ENCODE assay signal across 21 cellular contexts in genomic region chr5:58191451-58191850, GRCh38.
DNase-seq lines count a peak whose midpoint lies in the region; TF ChIP-seq lines count a peak whose summit lies in the region.
"Had no signal": no experiment of that assay in that cellular context is flagged by ENCODE, and none has a peak within 500 bp of the region (broad histone marks: within the 10 kb centered on the region; RNA-seq: fewer than 3 reads in every experiment).

No MANE protein-coding gene starts in this region.

- no peak overlapping the region for H3K27ac ChIP-seq in mammary epithelial cell (ENCODE audit: insufficient read depth, low read depth, low read length)
- no peak overlapping the region for H3K27ac ChIP-seq in SK-N-MC
- peak overlapping the region in 2 of 4 donors; percentile 40 to 69 for H3K27ac ChIP-seq in tibial nerve
- H3K27ac ChIP-seq: 22Rv1, GM23248, HL-60, SJCRH30 had no signal

- POLR2A ChIA-PET in MCF 10A (lab: Yijun Ruan, JAX), result interaction anchor here (0.7 to 0.8 kb wide), 3 partner anchors 123 to 267 kb away, joined by 3 read pairs; no protein-coding TSS in a partner anchor

- H3K36me3 Mint-ChIP-seq in MCF 10A (ENCODE audit: insufficient read depth, unreplicated experiment), result no peaks in the 10 kb centered on the region
- no peaks in the 10 kb centered on the region for H3K36me3 Mint-ChIP-seq in nephron (ENCODE audit: low read depth)
- no peaks in the 10 kb centered on the region for H3K36me3 Mint-ChIP-seq in Calu3 (ENCODE audit: insufficient read depth, unreplicated experiment)

- no peaks in the 10 kb centered on the region for H3K79me2 ChIP-seq in mammary epithelial cell (ENCODE audit: insufficient read depth, low read length)

- H4K20me1 ChIP-seq in mammary epithelial cell (ENCODE audit: insufficient read depth, low read length), result no peaks in the 10 kb centered on the region

- H3K4me3 ChIP-seq in mammary epithelial cell (replicated peaks in 1 of 3; ENCODE audit: insufficient read depth in 1 of 3, low read depth in 2 of 3, low read length in 3 of 3) (no peak overlapping the region), SK-N-MC (peak overlapping the region; percentile 37; the same call in 1 of the 2 replicates), tibial nerve (no peak overlapping the region)
- H3K4me3 ChIP-seq: GM23248, SJCRH30 had no signal

- H3K4me3 Mint-ChIP-seq in MCF 10A (ENCODE audit: unreplicated experiment), result no peak overlapping the region
- H3K4me3 Mint-ChIP-seq in nephron, result no peak overlapping the region
- H3K4me3 Mint-ChIP-seq in Calu3 (ENCODE audit: low read depth, unreplicated experiment), result no peak overlapping the region
- H3K4me3 Mint-ChIP-seq: B cell had no signal

- H3K27me3 Mint-ChIP-seq in MCF 10A (ENCODE audit: insufficient read depth, unreplicated experiment) (no peaks in the 10 kb centered on the region), nephron (ENCODE audit: low read depth) (no peaks in the 10 kb centered on the region), Calu3 (ENCODE audit: unreplicated experiment) (no peaks in the 10 kb centered on the region)

- H3K4me2 ChIP-seq in mammary epithelial cell (ENCODE audit: insufficient read depth, low read depth, low read length), result no peak overlapping the region

- H3K4me1 Mint-ChIP-seq in MCF 10A (ENCODE audit: insufficient read depth, unreplicated experiment), result peaks cover 5% of the 10 kb centered on the region
- peaks cover 22% of the 10 kb centered on the region for H3K4me1 Mint-ChIP-seq in nephron
- peaks cover 16% of the 10 kb centered on the region for H3K4me1 Mint-ChIP-seq in Calu3 (ENCODE audit: low read depth, unreplicated experiment)
- H3K4me1 Mint-ChIP-seq: B cell had no signal

- no peaks in the 10 kb centered on the region for H3K9me3 ChIP-seq in mammary epithelial cell (replicated peaks; ENCODE audit: insufficient read depth, low read length)
- H3K9me3 ChIP-seq in SK-N-MC (ENCODE audit: low read depth, low read length), result no peaks in the 10 kb centered on the region
- peaks cover 0 to 6% (median 0%) of the 10 kb centered on the region in 4 donors for H3K9me3 ChIP-seq in tibial nerve
- H3K9me3 ChIP-seq: SJCRH30 had no signal

- TF ChIP-seq POLR2A in tibial nerve (IDR thresholded peaks at IDR 0.05), result no peak

- H3K36me3 ChIP-seq in mammary epithelial cell (ENCODE audit: insufficient read depth, low read length), result no peaks in the 10 kb centered on the region
- no peaks in the 10 kb centered on the region for H3K36me3 ChIP-seq in SK-N-MC (ENCODE audit: insufficient read depth, low read length)
- no peaks in the 10 kb centered on the region for H3K36me3 ChIP-seq in tibial nerve
- H3K36me3 ChIP-seq: SJCRH30 had no signal

- H3K27ac Mint-ChIP-seq in MCF 10A (ENCODE audit: low read depth, unreplicated experiment) (no peak overlapping the region), nephron (peak overlapping the region in 2 of 3 experiments; percentile 44 to 58), Calu3 (ENCODE audit: unreplicated experiment) (no peak overlapping the region)
- H3K27ac Mint-ChIP-seq: B cell had no signal

- intact Hi-C loops in mammary epithelial cell (cut with micrococcal nuclease) (no loop called here), MCF 10A (cut with micrococcal nuclease) (no loop called here), Calu3 (cut with micrococcal nuclease; ENCODE audit: unreplicated experiment) (no loop called here)

- CTCF ChIA-PET in mammary epithelial cell (lab: Charles Lee; ENCODE audit: low non-redundant PET), result no interaction called here
- CTCF ChIA-PET in MCF 10A (lab: Yijun Ruan, JAX), result no interaction called here
- CTCF ChIA-PET in Calu3 (lab: Charles Lee), result interaction anchor here (0.7 kb wide), 1 partner anchor 47 kb away, joined by 5 read pairs; no protein-coding TSS in a partner anchor

- BruUV-seq in mammary epithelial cell (replicated peaks; lab: Mats Ljungman, UMichigan) (no TSS peak), MCF 10A (replicated peaks; lab: Mats Ljungman, UMichigan) (no TSS peak), Calu3 (replicated peaks; lab: Mats Ljungman, UMichigan) (no TSS peak)

- H3K27me3 ChIP-seq in mammary epithelial cell (ENCODE audit: insufficient read depth, low read length) (no peaks in the 10 kb centered on the region), tibial nerve (no peaks in the 10 kb centered on the region)
- H3K27me3 ChIP-seq: SJCRH30 had no signal

- no peaks in the 10 kb centered on the region for H3K9me3 Mint-ChIP-seq in MCF 10A (ENCODE audit: unreplicated experiment)
- peaks cover 6% of the 10 kb centered on the region for H3K9me3 Mint-ChIP-seq in nephron
- H3K9me3 Mint-ChIP-seq in Calu3 (ENCODE audit: low read depth, unreplicated experiment), result peaks cover 3% of the 10 kb centered on the region

- in situ Hi-C loops in mammary epithelial cell (cut with MboI; ENCODE audit: low sequenced_read_pairs in 2 of 2), result no loop called here

- peak in 1 of 2 donors; percentile 33 for TF ChIP-seq EP300 in tibial nerve (IDR thresholded peaks at IDR 0.05)

- WGBS in mammary epithelial cell (ENCODE audit: low coverage, missing lambda C conversion rate), result 0% methylated on average over 1 of the region's 1 CpG
- 46 to 49% methylated on average over 1 of the region's 1 CpG for WGBS in tibial nerve, 2 donors

- H3K9ac ChIP-seq in mammary epithelial cell (ENCODE audit: insufficient read depth, low read length), result no peak overlapping the region
- no peak overlapping the region for H3K9ac ChIP-seq in SK-N-MC (ENCODE audit: insufficient read length)
- H3K9ac ChIP-seq: GM23248 had no signal

- H3K4me1 ChIP-seq in mammary epithelial cell (ENCODE audit: insufficient read depth, low read length) (peaks cover 21% of the 10 kb centered on the region), tibial nerve (peaks cover 0 to 40% (median 9%) of the 10 kb centered on the region in 4 donors)

- H2AFZ ChIP-seq in mammary epithelial cell (ENCODE audit: low read depth, low read length), result no peak overlapping the region
- H2AFZ ChIP-seq: GM23248 had no signal

- dilution Hi-C loops in mammary epithelial cell (cut with HindIII; ENCODE audit: low sequenced_read_pairs), result no loop called here

- DNase-seq in mammary epithelial cell (peak; percentile 57), MCF 10A (ENCODE audit: unreplicated experiment) (no peak), SK-N-MC (ENCODE audit: low read depth, low spot score) (peak; percentile 3), tibial nerve (ENCODE audit: low spot score in 2 of 2) (no peak), Calu3 (no peak), NCI-H2171 (lab: John Stamatoyannopoulos, UW) (no peak), A172 (ENCODE audit: low spot score) (no peak)
- DNase-seq: COR-L47, GDM1, GM23248, HCEC 1CT, NCI-H1105, NCI-H2081 treated with DMSO at 0.1 percent for 48 hours, NCI-H510A, NCI-H774, SJCRH30, SW 1271 had no signal

- no peak for TF ChIP-seq CTCF in mammary epithelial cell (conservative IDR thresholded peaks at IDR 0.05 in 1 of 2, IDR thresholded peaks at IDR 0.05 in 1 of 2; ENCODE audit: extremely low read depth in 1 of 2, insufficient read depth in 1 of 2, low read depth in 1 of 2, low read length in 2 of 2)
- no peak for TF ChIP-seq CTCF in MCF 10A (IDR thresholded peaks at IDR 0.05; ENCODE audit: unreplicated experiment)
- TF ChIP-seq CTCF in nephron (IDR thresholded peaks at IDR 0.05; ENCODE audit: unreplicated experiment in 3 of 3), result no peak
- TF ChIP-seq CTCF in tibial nerve (IDR thresholded peaks at IDR 0.05), result no peak
- TF ChIP-seq CTCF in Calu3 (IDR thresholded peaks at IDR 0.05; ENCODE audit: unreplicated experiment), result no peak

Comparison
In these comparisons a context has a peak if more than half of its experiments do, and no peak if none do; other contexts are left out.
1. DNase-seq: peak in mammary epithelial cell (single experiment) and SK-N-MC (single experiment); none in MCF 10A (single experiment), tibial nerve (0 of 2), Calu3 (single experiment), NCI-H2171 (single experiment) and A172 (single experiment).
2. H3K27ac Mint-ChIP-seq: peak in nephron (2 of 3); none in MCF 10A (single experiment) and Calu3 (single experiment).